8 cellular contexts compared by ENCODE assay signal in the genomic region with DNA sequence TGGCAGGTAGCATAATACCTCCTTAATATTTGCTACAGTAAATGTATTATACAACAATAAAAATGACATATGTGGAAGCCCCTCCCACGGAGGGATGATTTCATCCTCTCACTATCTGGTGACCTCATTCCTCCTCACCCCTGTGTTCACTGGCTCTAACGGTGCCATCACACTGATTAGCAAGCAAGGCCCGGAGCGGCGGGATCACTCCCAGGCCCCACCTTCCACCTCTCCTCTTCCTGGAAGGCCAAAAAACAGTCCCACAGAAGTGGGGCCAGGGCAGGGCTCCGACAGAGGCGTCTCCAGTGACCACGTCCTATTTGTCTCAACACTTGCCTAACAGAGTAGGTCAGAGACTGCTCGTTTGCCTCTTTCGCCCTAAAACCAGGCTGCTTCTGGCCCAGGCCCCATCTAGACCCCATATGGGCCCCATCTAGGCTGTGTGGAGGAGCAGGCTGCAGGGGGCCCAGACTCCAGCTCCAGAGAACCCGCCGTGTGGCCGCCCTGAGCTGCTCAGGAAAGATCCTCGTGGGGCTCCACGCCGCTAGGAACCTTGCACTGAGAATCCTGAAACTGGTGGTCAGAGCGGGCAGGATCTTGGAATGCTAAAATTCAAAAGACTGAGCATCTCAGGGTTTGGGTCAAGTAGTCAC. TPM values are rescaled to one million over a fixed set of nuclear protein-coding genes. Genes with fewer than 3 reads are reported as not detected.
DNase-seq lines count a peak whose midpoint lies in the region; ATAC-seq and TF ChIP-seq lines count a peak whose summit lies in the region.

No MANE protein-coding gene starts in this region.

- TF ChIP-seq CTCF in progenitor cell of endocrine pancreas (IDR thresholded peaks at IDR 0.05; ENCODE audit: unreplicated experiment), result no peak

- H3K27ac Mint-ChIP-seq in activated naive CD8-positive, alpha-beta T cell, result peak overlapping the region; percentile 98
- H3K27ac Mint-ChIP-seq in stimulated activated effector memory CD8-positive, alpha-beta T cell treated with anti-CD3 and anti-CD28 coated beads, Interleukin-12 subunit alpha, Interleukin-12 subunit beta, amount 100 ng/mL, for 72 hours, result peak overlapping the region; percentile 96
- H3K27ac Mint-ChIP-seq in progenitor cell of endocrine pancreas, result no peak overlapping the region

- peaks cover 82% of the 10 kb centered on the region for H3K4me1 Mint-ChIP-seq in activated naive CD8-positive, alpha-beta T cell (ENCODE audit: low read depth)
- H3K4me1 Mint-ChIP-seq in stimulated activated effector memory CD8-positive, alpha-beta T cell treated with anti-CD3 and anti-CD28 coated beads, Interleukin-12 subunit alpha, Interleukin-12 subunit beta, amount 100 ng/mL, for 72 hours, result peaks cover 81% of the 10 kb centered on the region
- H3K4me1 Mint-ChIP-seq in progenitor cell of endocrine pancreas (ENCODE audit: low read depth), result no peaks in the 10 kb centered on the region

- peaks cover 5% of the 10 kb centered on the region for H3K36me3 Mint-ChIP-seq in activated naive CD8-positive, alpha-beta T cell
- peaks cover 95% of the 10 kb centered on the region for H3K36me3 Mint-ChIP-seq in stimulated activated effector memory CD8-positive, alpha-beta T cell treated with anti-CD3 and anti-CD28 coated beads, Interleukin-12 subunit alpha, Interleukin-12 subunit beta, amount 100 ng/mL, for 72 hours
- H3K36me3 Mint-ChIP-seq in progenitor cell of endocrine pancreas (ENCODE audit: insufficient read depth), result no peaks in the 10 kb centered on the region

- DNase-seq in CMK (ENCODE audit: low read depth) (peak; percentile 66), RKO (ENCODE audit: low spot score) (peak; percentile 87), iris pigment epithelial cell (ENCODE audit: low read depth) (peak; percentile 91), progenitor cell of endocrine pancreas (ENCODE audit: low spot score, unreplicated experiment) (no peak)
- DNase-seq in stimulated activated effector memory CD8-positive, alpha-beta T cell treated with anti-CD3 and anti-CD28 coated beads, Interleukin-12 subunit alpha, Interleukin-12 subunit beta, amount 100 ng/mL, for 72 hours (ENCODE audit: low spot score in 2 of 2), result peak; percentile 54 to 82

- H3K9me3 Mint-ChIP-seq in activated naive CD8-positive, alpha-beta T cell (ENCODE audit: low read depth), result no peaks in the 10 kb centered on the region
- H3K9me3 Mint-ChIP-seq in stimulated activated effector memory CD8-positive, alpha-beta T cell treated with anti-CD3 and anti-CD28 coated beads, Interleukin-12 subunit alpha, Interleukin-12 subunit beta, amount 100 ng/mL, for 72 hours, result no peaks in the 10 kb centered on the region
- H3K9me3 Mint-ChIP-seq in progenitor cell of endocrine pancreas (ENCODE audit: low read depth), result no peaks in the 10 kb centered on the region

- no peaks in the 10 kb centered on the region for H3K27me3 Mint-ChIP-seq in activated naive CD8-positive, alpha-beta T cell
- peaks cover 2% of the 10 kb centered on the region for H3K27me3 Mint-ChIP-seq in progenitor cell of endocrine pancreas

- H3K4me3 Mint-ChIP-seq in activated naive CD8-positive, alpha-beta T cell, result peak overlapping the region; percentile 96
- H3K4me3 Mint-ChIP-seq in stimulated activated effector memory CD8-positive, alpha-beta T cell treated with anti-CD3 and anti-CD28 coated beads, Interleukin-12 subunit alpha, Interleukin-12 subunit beta, amount 100 ng/mL, for 72 hours, result peak overlapping the region; percentile 92
- H3K4me3 Mint-ChIP-seq in progenitor cell of endocrine pancreas (ENCODE audit: low read depth), result no peak overlapping the region

- peak; percentile 67 for ATAC-seq in stimulated activated effector memory CD8-positive, alpha-beta T cell treated with anti-CD3 and anti-CD28 coated beads, Interleukin-12 subunit alpha, Interleukin-12 subunit beta, amount 100 ng/mL, for 72 hours
- no peak for ATAC-seq in GM18907 (IDR thresholded peaks at IDR 0.05; ENCODE audit: unreplicated experiment)
- ATAC-seq in HG03159 (IDR thresholded peaks at IDR 0.05; ENCODE audit: unreplicated experiment), result no peak

RNA-seq across cellular contexts. Expression of a gene that starts 3.7 kb away (rescaled TPM):
- not detected in 2 replicates for total RNA-seq in progenitor cell of endocrine pancreas

RNA-seq across cellular contexts. Expression of a gene that starts 32.1 kb away (rescaled TPM):
- total RNA-seq in progenitor cell of endocrine pancreas, result 0.24 TPM in 1 of 2 replicates, not detected in the other
